ENCODE assay signal across 8 cellular contexts in the genomic region with DNA sequence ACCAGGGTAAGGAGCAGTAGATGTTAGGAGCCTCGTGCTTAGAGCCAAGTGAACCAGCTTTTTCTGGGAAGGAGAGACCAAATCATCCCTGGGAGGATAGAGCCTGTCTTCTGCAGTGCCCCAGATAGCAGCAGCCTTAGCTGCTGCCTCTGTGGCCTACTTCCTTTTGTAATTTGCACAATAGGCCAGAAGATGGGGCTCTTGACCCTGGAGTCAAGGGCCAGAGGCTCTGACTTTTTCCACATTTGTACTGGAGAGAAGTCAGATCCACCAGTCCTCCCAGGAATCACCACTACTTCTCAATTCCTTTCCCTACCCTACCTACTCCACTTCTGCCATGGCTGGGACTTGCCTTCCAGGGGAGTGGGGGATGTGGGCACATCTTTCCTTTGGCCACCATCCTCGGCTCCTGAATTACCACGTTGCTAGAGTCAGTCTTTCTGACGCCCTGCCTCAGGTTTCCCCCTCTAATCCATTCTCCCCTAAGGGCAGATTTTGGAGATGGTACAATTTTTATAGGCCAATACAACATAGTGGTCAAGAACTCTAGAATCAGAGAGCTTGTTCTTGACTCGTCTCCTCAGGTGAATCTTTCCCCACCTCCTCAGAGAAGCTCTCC. TPM values are rescaled to one million over a fixed set of nuclear protein-coding genes. Genes with fewer than 3 reads are reported as not detected.
DNase-seq lines count a peak whose midpoint lies in the region; ATAC-seq and TF ChIP-seq lines count a peak whose summit lies in the region.

No MANE protein-coding gene starts in this region.

- H2BK15ac ChIP-seq in IMR-90 (ENCODE audit: low read depth, low read length) = no peak overlapping the region

- peak; percentile 89 for DNase-seq in DMS53 (lab: John Stamatoyannopoulos, UW)
- peak; percentile 72 for DNase-seq in IMR-90
- peak; percentile 71 for DNase-seq in NT2/D1 (ENCODE audit: low read depth, low spot score)
- DNase-seq in activated naive CD4-positive, alpha-beta T cell treated with anti-CD3 and anti-CD28 coated beads, Interleukin-2, amount 10 ng/mL, durations not matched to agents 7 days and 5 days = peak; percentile 65
- DNase-seq in glomerular endothelial cell (ENCODE audit: extremely low read depth, low read depth, low spot score) = peak; percentile 48
- peak; percentile 27 for DNase-seq in prostate gland (ENCODE audit: low spot score)

- H2AFZ ChIP-seq in IMR-90 (replicated peaks; ENCODE audit: low read length, poor library complexity) = peak overlapping the region; percentile 11

- no peaks in the 10 kb centered on the region for H3K9me3 Mint-ChIP-seq in activated naive CD4-positive, alpha-beta T cell treated with anti-CD3 and anti-CD28 coated beads, Interleukin-2, amount 10 ng/mL, durations not matched to agents 7 days and 5 days

- H3K18ac ChIP-seq in IMR-90 (ENCODE audit: low read depth, low read length) = no peak overlapping the region

- no peak overlapping the region for H2BK20ac ChIP-seq in IMR-90 (ENCODE audit: low read depth, low read length)

- H2AK5ac ChIP-seq in IMR-90 (ENCODE audit: low read depth, low read length) = no peak overlapping the region

- TF ChIP-seq RAD21 in IMR-90 (IDR thresholded peaks at IDR 0.05; ENCODE audit: low read length) = peak; percentile 96

- dilution Hi-C loops in IMR-90 (cut with HindIII; ENCODE audit: low sequenced_read_pairs, unreplicated experiment) = no loop called here

- no peak overlapping the region for H2BK120ac ChIP-seq in IMR-90 (ENCODE audit: low read depth, low read length)

- in situ Hi-C loops in IMR-90 (cut with MboI; ENCODE audit: low sequenced_read_pairs) = loop anchor here (5.0 to 10.0 kb wide), 4 partner anchors 106 to 451 kb away; no protein-coding TSS in a partner anchor

- no peak overlapping the region for H3K9ac ChIP-seq in IMR-90 (ENCODE audit: low read depth, low read length)
- peak overlapping the region; percentile 28 for H3K9ac ChIP-seq in NT2/D1 (ENCODE audit: insufficient read length, low read depth)

- H3K4me3 ChIP-seq in IMR-90 (ENCODE audit: insufficient read depth, low read depth, low read length) = no peak overlapping the region
- H3K4me3 ChIP-seq in NT2/D1 (ENCODE audit: insufficient read length, low read depth) = no peak overlapping the region
- no peak overlapping the region for H3K4me3 ChIP-seq in prostate gland

- peak overlapping the region; percentile 3 for H2AK9ac ChIP-seq in IMR-90 (replicated peaks; ENCODE audit: low read depth, low read length, poor library complexity)

- no TSS peak for BruUV-seq in IMR-90 (replicated peaks; lab: Mats Ljungman, UMichigan)

- no peak overlapping the region for H4K8ac ChIP-seq in IMR-90 (ENCODE audit: low read depth in 2 of 2, low read length in 2 of 2)

- no peak overlapping the region for H3K14ac ChIP-seq in IMR-90 (replicated peaks; ENCODE audit: low read depth, low read length)

- H3K9me3 ChIP-seq in IMR-90 (ENCODE audit: control insufficient read depth, insufficient read depth, low read length) (no peaks in the 10 kb centered on the region), NT2/D1 (ENCODE audit: insufficient read depth, low read length) (no peaks in the 10 kb centered on the region), prostate gland (no peaks in the 10 kb centered on the region)

- TF ChIP-seq POLR2A in IMR-90 (IDR thresholded peaks at IDR 0.05; ENCODE audit: low read depth, low read length) (peak; percentile 42; the same call in 1 of the 2 replicates), prostate gland (IDR thresholded peaks at IDR 0.05) (no peak)

- H3K4me3 Mint-ChIP-seq in activated naive CD4-positive, alpha-beta T cell treated with anti-CD3 and anti-CD28 coated beads, Interleukin-2, amount 10 ng/mL, durations not matched to agents 7 days and 5 days = no peak overlapping the region

- H3K4me1 Mint-ChIP-seq in activated naive CD4-positive, alpha-beta T cell treated with anti-CD3 and anti-CD28 coated beads, Interleukin-2, amount 10 ng/mL, durations not matched to agents 7 days and 5 days = peaks cover 32% of the 10 kb centered on the region

- no peak overlapping the region for H3K4ac ChIP-seq in IMR-90 (ENCODE audit: low read depth, low read length)

- no peaks in the 10 kb centered on the region for H3K36me3 Mint-ChIP-seq in activated naive CD4-positive, alpha-beta T cell treated with anti-CD3 and anti-CD28 coated beads, Interleukin-2, amount 10 ng/mL, durations not matched to agents 7 days and 5 days

- CTCF ChIA-PET in IMR-90 (lab: Yijun Ruan, JAX) = interaction anchor here (0.6 to 3.4 kb wide), 7 partner anchors 88 to 464 kb away, joined by 3 to 12 read pairs (median 4); no protein-coding TSS in a partner anchor
- CTCF ChIA-PET in activated naive CD4-positive, alpha-beta T cell treated with anti-CD3 and anti-CD28 coated beads, Interleukin-2, amount 10 ng/mL, durations not matched to agents 7 days and 5 days (lab: Charles Lee) = interaction anchor here (0.5 to 13.9 kb wide), 28 partner anchors 10 to 501 kb away, joined by 3 to 199 read pairs (median 4); no protein-coding TSS in a partner anchor

- no peaks in the 10 kb centered on the region for H3K9me1 ChIP-seq in IMR-90 (ENCODE audit: insufficient read depth, low read length)

- ATAC-seq in IMR-90 (ENCODE audit: low read depth) (peak; percentile 58), GM21526 (IDR thresholded peaks at IDR 0.05; ENCODE audit: low FRiP score, unreplicated experiment) (no peak), GM21529 (IDR thresholded peaks at IDR 0.05; ENCODE audit: unreplicated experiment) (no peak)

- TF ChIP-seq CTCF in IMR-90 (conservative IDR thresholded peaks at IDR 0.05; ENCODE audit: low read depth, low read length) = peak; percentile 92
- TF ChIP-seq CTCF in prostate gland (IDR thresholded peaks at IDR 0.05) = peak in 3 of 4 experiments; percentile 48 to 72 (median 67)

- H3K4me2 ChIP-seq in IMR-90 (ENCODE audit: low read depth, low read length) = no peak overlapping the region

- no peaks in the 10 kb centered on the region for H4K20me1 ChIP-seq in IMR-90 (ENCODE audit: insufficient read depth, low read length)

- WGBS in IMR-90 (ENCODE audit: extremely low coverage in 2 of 2, insufficient read length in 1 of 2), 2 experiments = 0% methylated on average over 1 of the region's 5 CpGs; no CpG with 5 or more reads in 1 of the 2 experiments
- WGBS in prostate gland = 73% methylated on average over 5 of the region's 5 CpGs

- no peak overlapping the region for H2BK5ac ChIP-seq in IMR-90 (ENCODE audit: low read depth, low read length, poor library complexity, severe bottlenecking)

- H3K27me3 ChIP-seq in IMR-90 (ENCODE audit: control insufficient read depth, insufficient read depth, low read length) (no peaks in the 10 kb centered on the region), NT2/D1 (ENCODE audit: insufficient read depth, insufficient read length) (no peaks in the 10 kb centered on the region), prostate gland (replicated peaks; ENCODE audit: insufficient read depth) (no peaks in the 10 kb centered on the region)

- POLR2A ChIA-PET in IMR-90 (lab: Charles Lee; ENCODE audit: unreplicated experiment) = no interaction called here

- peaks cover 43% of the 10 kb centered on the region for H3K27me3 Mint-ChIP-seq in activated naive CD4-positive, alpha-beta T cell treated with anti-CD3 and anti-CD28 coated beads, Interleukin-2, amount 10 ng/mL, durations not matched to agents 7 days and 5 days

- no peak overlapping the region for H4K5ac ChIP-seq in IMR-90 (ENCODE audit: low read depth, low read length)

- H3K27ac ChIP-seq in IMR-90 (ENCODE audit: insufficient read depth, low read length) (no peak overlapping the region), prostate gland (no peak overlapping the region)

- no peak overlapping the region for H3K23ac ChIP-seq in IMR-90 (ENCODE audit: low read depth, low read length)

- H4K91ac ChIP-seq in IMR-90 (ENCODE audit: insufficient read depth, low read depth, low read length) = no peak overlapping the region

- H3K27ac Mint-ChIP-seq in activated naive CD4-positive, alpha-beta T cell treated with anti-CD3 and anti-CD28 coated beads, Interleukin-2, amount 10 ng/mL, durations not matched to agents 7 days and 5 days = no peak overlapping the region

- no peaks in the 10 kb centered on the region for H3K4me1 ChIP-seq in IMR-90 (ENCODE audit: control insufficient read depth, insufficient read depth, low read length)
- no peaks in the 10 kb centered on the region for H3K4me1 ChIP-seq in NT2/D1 (ENCODE audit: insufficient read depth, insufficient read length)
- H3K4me1 ChIP-seq in prostate gland (replicated peaks) = no peaks in the 10 kb centered on the region

- H3K79me1 ChIP-seq in IMR-90 (ENCODE audit: low read depth in 1 of 2, low read length in 2 of 2) = peaks cover 5 to 7% of the 10 kb centered on the region in 2 experiments; a peak in 2 of 4 replicates

- intact Hi-C loops in IMR-90 (cut with micrococcal nuclease) (loop anchor here (1.0 to 10.0 kb wide), 5 partner anchors 111 to 559 kb away; no protein-coding TSS in a partner anchor), prostate gland (cut with DNase I) (loop anchor here (5.0 kb wide), 2 partner anchors 111 to 451 kb away; no protein-coding TSS in a partner anchor)

- H3K56ac ChIP-seq in IMR-90 (ENCODE audit: extremely low read depth, insufficient read depth, low read length) = no peak overlapping the region

- H3K36me3 ChIP-seq in IMR-90 (ENCODE audit: control insufficient read depth, insufficient read depth, low read length) (no peaks in the 10 kb centered on the region), NT2/D1 (ENCODE audit: insufficient read depth, insufficient read length, low read length) (no peaks in the 10 kb centered on the region), prostate gland (no peaks in the 10 kb centered on the region)

TF ChIP-seq in IMR-90, 13 proteins besides CTCF, POLR2A, EP300 and RAD21:
- no peak for TF ChIP-seq MXI1 (IDR thresholded peaks at IDR 0.05; ENCODE audit: borderline replicate concordance, low read depth, low read length)
- peak; percentile 85 for TF ChIP-seq SMC3 (IDR thresholded peaks at IDR 0.05; ENCODE audit: low read depth, low read length)

RNA-seq across cellular contexts. Expression of gene SLC4A8, which starts 3.3 kb away (rescaled TPM):
- total RNA-seq in IMR-90 (2012; rRNA removed) (4.4 and 5.2 TPM in 2 replicates), glomerular endothelial cell (3.1 and 3.4 TPM in 2 replicates), prostate gland (10 to 100 TPM in 1 of 2 donors, under 1 TPM in 1; 0.50 to 10.5 TPM)
- polyA plus RNA-seq in IMR-90 (2012; rRNA removed) = 3.1 and 3.2 TPM in 2 replicates
- 1.0 and 3.3 TPM in 2 replicates for polyA plus RNA-seq in IMR-90 (2012; cell fraction: cytosol; rRNA removed)
- polyA plus RNA-seq in IMR-90 (2012; cell fraction: nucleus; rRNA removed; ENCODE audit: low replicate concordance) = 1.7 and 5.6 TPM in 2 replicates

RNA-seq across cellular contexts. Expression of gene GALNT6, which starts 30.2 kb away (rescaled TPM):
- total RNA-seq in IMR-90 (2012; rRNA removed) = 21.4 and 23.7 TPM in 2 replicates
- 16.4 and 17.1 TPM in 2 replicates for polyA plus RNA-seq in IMR-90 (2012; rRNA removed)
- polyA plus RNA-seq in IMR-90 (2012; cell fraction: cytosol; rRNA removed) = 10.8 and 12.1 TPM in 2 replicates
- 8.3 and 10.0 TPM in 2 replicates for polyA plus RNA-seq in IMR-90 (2012; cell fraction: nucleus; rRNA removed; ENCODE audit: low replicate concordance)
- total RNA-seq in glomerular endothelial cell = 75.1 and 102 TPM in 2 replicates
- 1 to 10 TPM; 1.1 to 4.6 TPM for total RNA-seq in prostate gland

Comparison
In these comparisons a context has a peak if more than half of its experiments do, and no peak if none do; other contexts are left out.
1. DNase-seq: peak in every context shown above with its lines; median percentile 89 in DMS53; 72 in IMR-90; 71 in NT2/D1; 65 in activated naive CD4-positive, alpha-beta T cell treated with anti-CD3 and anti-CD28 coated beads, Interleukin-2, amount 10 ng/mL, durations not matched to agents 7 days and 5 days; 48 in glomerular endothelial cell; 27 in prostate gland.